ENCODE assay signal across 14 cellular contexts in genomic region chr16:22346463-22346862, GRCh38. TPM values are rescaled to one million over a fixed set of nuclear protein-coding genes. Genes with fewer than 3 reads are reported as not detected.
DNase-seq lines count a peak whose midpoint lies in the region; ATAC-seq and TF ChIP-seq lines count a peak whose summit lies in the region.
"Had no signal": no experiment of that assay in that cellular context is flagged by ENCODE, and none has a peak within 500 bp of the region (broad histone marks: within the 10 kb centered on the region; RNA-seq: fewer than 3 reads in every experiment).

No MANE protein-coding gene starts in this region.

- no peaks in the 10 kb centered on the region for H3K9me3 ChIP-seq in thoracic aorta
- H3K9me3 ChIP-seq: SK-N-SH had no signal

- no peak overlapping the region for H3K4me3 Mint-ChIP-seq in activated naive CD4-positive, alpha-beta T cell treated with anti-CD3 and anti-CD28 coated beads, Interleukin-2, amount 50 U/mL, for 24 hours
- no peak overlapping the region for H3K4me3 Mint-ChIP-seq in activated naive CD8-positive, alpha-beta T cell treated with anti-CD3 and anti-CD28 coated beads for 36 hours

- peaks cover 49% of the 10 kb centered on the region for H3K4me1 Mint-ChIP-seq in activated naive CD4-positive, alpha-beta T cell treated with anti-CD3 and anti-CD28 coated beads, Interleukin-2, amount 50 U/mL, for 24 hours
- H3K4me1 Mint-ChIP-seq in activated naive CD8-positive, alpha-beta T cell treated with anti-CD3 and anti-CD28 coated beads for 36 hours = peaks cover 6% of the 10 kb centered on the region

- peaks cover 0 to 17% of the 10 kb centered on the region in 2 donors for H3K4me1 ChIP-seq in thoracic aorta (ENCODE audit: control insufficient read depth in 1 of 2, low read depth in 2 of 2)

- H3K27me3 ChIP-seq in thoracic aorta (replicated peaks; ENCODE audit: insufficient read depth) = no peaks in the 10 kb centered on the region
- H3K27me3 ChIP-seq: stomach had no signal

- H3K27ac Mint-ChIP-seq in activated naive CD4-positive, alpha-beta T cell treated with anti-CD3 and anti-CD28 coated beads, Interleukin-2, amount 50 U/mL, for 24 hours = peak overlapping the region; percentile 69
- H3K27ac Mint-ChIP-seq in activated naive CD8-positive, alpha-beta T cell treated with anti-CD3 and anti-CD28 coated beads for 36 hours = peak overlapping the region; percentile 4

- peaks cover 28% of the 10 kb centered on the region for H3K36me3 ChIP-seq in thoracic aorta

- H3K36me3 Mint-ChIP-seq in activated naive CD4-positive, alpha-beta T cell treated with anti-CD3 and anti-CD28 coated beads, Interleukin-2, amount 50 U/mL, for 24 hours = peaks cover 21% of the 10 kb centered on the region
- peaks cover 35% of the 10 kb centered on the region for H3K36me3 Mint-ChIP-seq in activated naive CD8-positive, alpha-beta T cell treated with anti-CD3 and anti-CD28 coated beads for 36 hours

- H3K27ac ChIP-seq in thoracic aorta = peak overlapping the region; percentile 45 to 48

- no peak overlapping the region for H3K4me3 ChIP-seq in thoracic aorta
- H3K4me3 ChIP-seq: stomach had no signal

- TF ChIP-seq CTCF in thoracic aorta (IDR thresholded peaks at IDR 0.05) = no peak

- H3K9me3 Mint-ChIP-seq in activated naive CD4-positive, alpha-beta T cell treated with anti-CD3 and anti-CD28 coated beads, Interleukin-2, amount 50 U/mL, for 24 hours = no peaks in the 10 kb centered on the region
- peaks cover 2% of the 10 kb centered on the region for H3K9me3 Mint-ChIP-seq in activated naive CD8-positive, alpha-beta T cell treated with anti-CD3 and anti-CD28 coated beads for 36 hours

- DNase-seq in activated naive CD4-positive, alpha-beta T cell treated with Interleukin-2 at 50 U/mL for 16 hours = no peak
- DNase-seq in activated naive CD8-positive, alpha-beta T cell treated with anti-CD3 and anti-CD28 coated beads for 36 hours = no peak
- DNase-seq in inferior parietal cortex (ENCODE audit: extremely low spot score) = peak; percentile 9
- DNase-seq in thoracic aorta (ENCODE audit: low spot score) = no peak
- DNase-seq in occipital lobe (lab: John Stamatoyannopoulos, UW) = no peak
- no peak for DNase-seq in NCI-H2171 (lab: John Stamatoyannopoulos, UW)
- DNase-seq: activated CD4-positive, CD25-positive, alpha-beta regulatory T cell; activated T-cell treated with anti-CD3 and anti-CD28 coated beads, Interleukin-2, amount 50 U/mL, for 48 hours; DMS153; NCI-H345; SK-N-SH; stomach had no signal

- no peak for ATAC-seq in thoracic aorta (ENCODE audit: insufficient number of reproducible peaks, low FRiP score, low read depth)
- no peak for ATAC-seq in HG03432 (IDR thresholded peaks at IDR 0.05; ENCODE audit: unreplicated experiment)

- H3K27me3 Mint-ChIP-seq in activated naive CD4-positive, alpha-beta T cell treated with anti-CD3 and anti-CD28 coated beads, Interleukin-2, amount 50 U/mL, for 24 hours = no peaks in the 10 kb centered on the region
- no peaks in the 10 kb centered on the region for H3K27me3 Mint-ChIP-seq in activated naive CD8-positive, alpha-beta T cell treated with anti-CD3 and anti-CD28 coated beads for 36 hours

RNA-seq across cellular contexts. Expression of gene CDR2, which starts 28.0 kb away (rescaled TPM):
- total RNA-seq in activated naive CD8-positive, alpha-beta T cell treated with anti-CD3 and anti-CD28 coated beads for 36 hours = 10 to 100 TPM; 31.6 to 34.7 TPM
- total RNA-seq in thoracic aorta (10 to 100 TPM; 41.2 to 55.0 TPM), occipital lobe (8.9 TPM)

RNA-seq across cellular contexts. Expression of gene POLR3E, which starts 49.3 kb away (rescaled TPM):
- total RNA-seq in activated naive CD8-positive, alpha-beta T cell treated with anti-CD3 and anti-CD28 coated beads for 36 hours = 10 to 100 TPM; 94.3 to 95.8 TPM
- total RNA-seq in thoracic aorta = 100 to 1,000 TPM in 1 of 2 donors, 10 to 100 TPM in 1; 62.9 to 112 TPM
- 45.4 TPM for total RNA-seq in occipital lobe
